ENCODE assay signal across 14 cellular contexts in genomic region chr7:122628651-122629411, GRCh38.
"Had no signal": no experiment of that assay in that cellular context is flagged by ENCODE, and none has a peak within 500 bp of the region (broad histone marks: within the 10 kb centered on the region; RNA-seq: fewer than 3 reads in every experiment).

No MANE protein-coding gene starts in this region.

- H3K27ac Mint-ChIP-seq: activated CD8-positive, alpha-beta T cell treated with anti-CD3 and anti-CD28 coated beads, Interleukin-2, amount 10 ng/mL, durations not matched to agents 7 days and 5 days; activated naive CD8-positive, alpha-beta T cell treated with anti-CD3 and anti-CD28 coated beads, Interleukin-2, amount 50 U/mL, for 24 hours; nephron progenitor cell had no signal

- H3K27me3 ChIP-seq: thyroid gland had no signal

- H3K4me1 Mint-ChIP-seq: activated naive CD8-positive, alpha-beta T cell treated with anti-CD3 and anti-CD28 coated beads, Interleukin-2, amount 50 U/mL, for 24 hours; nephron progenitor cell had no signal

- H3K4me1 ChIP-seq: left ventricle myocardium inferior, thyroid gland had no signal

- H3K4me3 ChIP-seq: coronary artery, left ventricle myocardium inferior, skin epidermis, thyroid gland had no signal

- H3K27me3 Mint-ChIP-seq: activated naive CD8-positive, alpha-beta T cell treated with anti-CD3 and anti-CD28 coated beads, Interleukin-2, amount 50 U/mL, for 24 hours had no signal

- H3K27ac ChIP-seq: coronary artery, left ventricle myocardium inferior, skin epidermis, thyroid gland had no signal

- DNase-seq: activated CD4-positive, alpha-beta T cell treated with anti-CD3 and anti-CD28 coated beads for 4 hours; activated CD8-positive, alpha-beta T cell treated with anti-CD3 and anti-CD28 coated beads, Interleukin-2, amount 10 ng/mL, durations not matched to agents 7 days and 5 days; activated naive CD4-positive, alpha-beta T cell treated with Interleukin-2 at 50 U/mL for 16 hours; activated naive CD8-positive, alpha-beta T cell treated with anti-CD3 and anti-CD28 coated beads, Interleukin-2, amount 50 U/mL, for 24 hours; caudate nucleus; effector CD8-positive, alpha-beta T cell; left ventricle myocardium inferior; mesendoderm; nephron progenitor cell; SW 1271; T-helper 9 cell; thyroid gland had no signal

- H3K36me3 ChIP-seq: left ventricle myocardium inferior, thyroid gland had no signal

- H3K4me3 Mint-ChIP-seq: activated CD8-positive, alpha-beta T cell treated with anti-CD3 and anti-CD28 coated beads, Interleukin-2, amount 10 ng/mL, durations not matched to agents 7 days and 5 days; activated naive CD8-positive, alpha-beta T cell treated with anti-CD3 and anti-CD28 coated beads, Interleukin-2, amount 50 U/mL, for 24 hours; nephron progenitor cell had no signal

- H3K9me3 Mint-ChIP-seq: nephron progenitor cell had no signal

- ATAC-seq: activated CD8-positive, alpha-beta T cell treated with anti-CD3 and anti-CD28 coated beads, Interleukin-2, amount 10 ng/mL, durations not matched to agents 7 days and 5 days; activated naive CD8-positive, alpha-beta T cell treated with anti-CD3 and anti-CD28 coated beads, Interleukin-2, amount 50 U/mL, for 24 hours had no signal

- H3K9me3 ChIP-seq: left ventricle myocardium inferior, thyroid gland had no signal
